In genomic region chr14:48456051-48456450, GRCh38 we compare ENCODE assay signal across 6 cellular contexts.
"Had no signal": no experiment of that assay in that cellular context is flagged by ENCODE, and none has a peak within 500 bp of the region (broad histone marks: within the 10 kb centered on the region; RNA-seq: fewer than 3 reads in every experiment).

No MANE protein-coding gene starts in this region.

- H3K27ac ChIP-seq: HL-60 had no signal

- DNase-seq: IMR-90, KBM-7, KG1 had no signal

- ATAC-seq: HepG2, K562 had no signal

- H3K4me3 ChIP-seq: K562 had no signal
